Comparison of ENCODE assay signal across 29 cellular contexts in the genomic region with DNA sequence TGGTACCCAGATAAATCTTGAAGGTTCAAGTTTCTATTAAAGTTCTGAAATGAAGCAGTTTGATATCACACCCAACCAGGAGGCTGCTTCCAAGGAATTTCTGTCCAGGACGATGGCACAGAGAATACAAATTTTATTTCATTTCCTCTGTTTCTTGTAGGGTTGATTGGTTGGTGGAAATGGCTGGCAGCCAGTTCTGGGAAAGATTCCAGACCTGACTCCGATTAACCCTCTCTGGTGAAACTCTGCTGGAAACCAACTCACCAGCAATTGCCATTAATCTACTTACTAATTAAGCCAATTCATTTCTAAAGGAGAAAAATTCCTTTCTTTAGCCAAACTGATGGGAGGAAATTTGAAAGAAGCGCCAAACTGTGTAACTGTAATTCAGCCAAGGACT. TPM values are rescaled to one million over a fixed set of nuclear protein-coding genes. Genes with fewer than 3 reads are reported as not detected.
"Had no signal": no experiment of that assay in that cellular context is flagged by ENCODE, and none has a peak within 500 bp of the region (broad histone marks: within the 10 kb centered on the region; RNA-seq: fewer than 3 reads in every experiment).

No MANE protein-coding gene starts in this region.

- H3K36me3 ChIP-seq: brain microvascular endothelial cell, WERI-Rb-1 had no signal

- H3K4me3 ChIP-seq: K562, PC-9 had no signal

- H3K27ac ChIP-seq: brain microvascular endothelial cell, PC-9, RWPE1, WERI-Rb-1 had no signal

- DNase-seq: activated CD4-positive, alpha-beta memory T cell treated with anti-CD3 and anti-CD28 coated beads, Interleukin-2, amount 10 ng/mL, durations not matched to agents 7 days and 5 days; activated CD4-positive, alpha-beta T cell treated with anti-CD3 and anti-CD28 coated beads for 1 hour; activated CD4-positive, alpha-beta T cell treated with anti-CD3 and anti-CD28 coated beads for 48 hours; activated CD4-positive, CD25-positive, alpha-beta regulatory T cell; activated CD8-positive, alpha-beta memory T cell treated with anti-CD3 and anti-CD28 coated beads for 24 hours; activated CD8-positive, alpha-beta memory T cell treated with anti-CD3 and anti-CD28 coated beads, Interleukin-2, amount 10 ng/mL, durations not matched to agents 7 days and 5 days; activated CD8-positive, alpha-beta memory T cell treated with anti-CD3 and anti-CD28 coated beads, Interleukin-2, amount 50 U/mL, for 48 hours; activated effector memory CD4-positive, alpha-beta T cell treated with Interleukin-2 at 50 U/mL for 16 hours; activated naive CD4-positive, alpha-beta T cell treated with Interleukin-2 at 50 U/mL for 16 hours; activated naive CD8-positive, alpha-beta T cell treated with anti-CD3 and anti-CD28 coated beads, Interleukin-2, amount 10 ng/mL, durations not matched to agents 7 days and 5 days; activated T-cell treated with anti-CD3 and anti-CD28 coated beads, Interleukin-2, amount 50 U/mL, for 48 hours; brain microvascular endothelial cell; central memory CD4-positive, alpha-beta T cell; NCI-H1417 treated with DMSO at 0.1 percent for 48 hours; NCI-H187 treated with DMSO at 0.1 percent for 48 hours; NCI-H2171 treated with DMSO at 0.1 percent for 48 hours; NCI-H2227 treated with DMSO at 0.1 percent for 48 hours; NCI-H524; PC-9; SIG-M5; SW 1271; T-helper 1 cell; T-helper 2 cell; T-helper 9 cell; WERI-Rb-1 had no signal

- FAIRE-seq: colon, K562, RCC 7860 had no signal

RNA-seq across cellular contexts. Expression of gene PTF1A, which starts 10.6 kb away (rescaled TPM):
- polyA plus RNA-seq: K562 had no signal
